ENCODE assay signal across 2 cellular contexts in the genomic region with DNA sequence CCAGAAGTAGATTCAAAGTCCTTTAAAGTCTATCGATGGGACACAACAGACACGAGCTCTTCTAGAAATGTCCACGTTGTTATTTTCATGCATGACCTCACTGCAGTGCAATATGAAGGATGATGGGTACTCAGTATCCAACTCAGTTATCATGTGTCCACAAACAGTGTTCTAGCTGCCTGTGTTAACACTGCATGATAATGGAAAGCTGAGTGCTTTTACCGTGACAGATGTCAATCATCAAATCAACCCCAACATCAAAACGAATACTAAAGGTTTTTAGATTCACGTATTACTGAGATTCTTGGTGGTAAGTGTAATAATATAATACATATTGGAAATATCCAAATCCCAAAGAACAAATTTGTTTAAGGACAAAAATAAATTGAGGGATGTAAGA.
TF ChIP-seq lines count a peak whose summit lies in the region.

No MANE protein-coding gene starts in this region.

TF ChIP-seq in WTC11, 78 proteins besides CTCF, POLR2A, EP300 and RAD21 (continued from another document):
- TF ChIP-seq, protein P1, sequence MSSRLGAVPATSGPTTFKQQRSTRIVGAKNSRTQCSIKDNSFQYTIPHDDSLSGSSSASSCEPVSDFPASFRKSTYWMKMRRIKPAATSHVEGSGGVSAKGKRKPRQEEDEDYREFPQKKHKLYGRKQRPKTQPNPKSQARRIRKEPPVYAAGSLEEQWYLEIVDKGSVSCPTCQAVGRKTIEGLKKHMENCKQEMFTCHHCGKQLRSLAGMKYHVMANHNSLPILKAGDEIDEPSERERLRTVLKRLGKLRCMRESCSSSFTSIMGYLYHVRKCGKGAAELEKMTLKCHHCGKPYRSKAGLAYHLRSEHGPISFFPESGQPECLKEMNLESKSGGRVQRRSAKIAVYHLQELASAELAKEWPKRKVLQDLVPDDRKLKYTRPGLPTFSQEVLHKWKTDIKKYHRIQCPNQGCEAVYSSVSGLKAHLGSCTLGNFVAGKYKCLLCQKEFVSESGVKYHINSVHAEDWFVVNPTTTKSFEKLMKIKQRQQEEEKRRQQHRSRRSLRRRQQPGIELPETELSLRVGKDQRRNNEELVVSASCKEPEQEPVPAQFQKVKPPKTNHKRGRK (CRISPR knock-in tag; IDR thresholded peaks at IDR 0.05; ENCODE audit: borderline replicate concordance), result no peak
- TF ChIP-seq RORB (CRISPR knock-in tag; IDR thresholded peaks at IDR 0.05), result no peak
- TF ChIP-seq, protein P2, sequence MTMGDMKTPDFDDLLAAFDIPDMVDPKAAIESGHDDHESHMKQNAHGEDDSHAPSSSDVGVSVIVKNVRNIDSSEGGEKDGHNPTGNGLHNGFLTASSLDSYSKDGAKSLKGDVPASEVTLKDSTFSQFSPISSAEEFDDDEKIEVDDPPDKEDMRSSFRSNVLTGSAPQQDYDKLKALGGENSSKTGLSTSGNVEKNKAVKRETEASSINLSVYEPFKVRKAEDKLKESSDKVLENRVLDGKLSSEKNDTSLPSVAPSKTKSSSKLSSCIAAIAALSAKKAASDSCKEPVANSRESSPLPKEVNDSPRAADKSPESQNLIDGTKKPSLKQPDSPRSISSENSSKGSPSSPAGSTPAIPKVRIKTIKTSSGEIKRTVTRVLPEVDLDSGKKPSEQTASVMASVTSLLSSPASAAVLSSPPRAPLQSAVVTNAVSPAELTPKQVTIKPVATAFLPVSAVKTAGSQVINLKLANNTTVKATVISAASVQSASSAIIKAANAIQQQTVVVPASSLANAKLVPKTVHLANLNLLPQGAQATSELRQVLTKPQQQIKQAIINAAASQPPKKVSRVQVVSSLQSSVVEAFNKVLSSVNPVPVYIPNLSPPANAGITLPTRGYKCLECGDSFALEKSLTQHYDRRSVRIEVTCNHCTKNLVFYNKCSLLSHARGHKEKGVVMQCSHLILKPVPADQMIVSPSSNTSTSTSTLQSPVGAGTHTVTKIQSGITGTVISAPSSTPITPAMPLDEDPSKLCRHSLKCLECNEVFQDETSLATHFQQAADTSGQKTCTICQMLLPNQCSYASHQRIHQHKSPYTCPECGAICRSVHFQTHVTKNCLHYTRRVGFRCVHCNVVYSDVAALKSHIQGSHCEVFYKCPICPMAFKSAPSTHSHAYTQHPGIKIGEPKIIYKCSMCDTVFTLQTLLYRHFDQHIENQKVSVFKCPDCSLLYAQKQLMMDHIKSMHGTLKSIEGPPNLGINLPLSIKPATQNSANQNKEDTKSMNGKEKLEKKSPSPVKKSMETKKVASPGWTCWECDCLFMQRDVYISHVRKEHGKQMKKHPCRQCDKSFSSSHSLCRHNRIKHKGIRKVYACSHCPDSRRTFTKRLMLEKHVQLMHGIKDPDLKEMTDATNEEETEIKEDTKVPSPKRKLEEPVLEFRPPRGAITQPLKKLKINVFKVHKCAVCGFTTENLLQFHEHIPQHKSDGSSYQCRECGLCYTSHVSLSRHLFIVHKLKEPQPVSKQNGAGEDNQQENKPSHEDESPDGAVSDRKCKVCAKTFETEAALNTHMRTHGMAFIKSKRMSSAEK (CRISPR knock-in tag; IDR thresholded peaks at IDR 0.05; ENCODE audit: borderline replicate concordance), result no peak
- TF ChIP-seq ELF4 (CRISPR knock-in tag; IDR thresholded peaks at IDR 0.05; ENCODE audit: low read depth), result no peak
- no peak for TF ChIP-seq PRRX2 (CRISPR knock-in tag; IDR thresholded peaks at IDR 0.05)
- TF ChIP-seq, protein P3, sequence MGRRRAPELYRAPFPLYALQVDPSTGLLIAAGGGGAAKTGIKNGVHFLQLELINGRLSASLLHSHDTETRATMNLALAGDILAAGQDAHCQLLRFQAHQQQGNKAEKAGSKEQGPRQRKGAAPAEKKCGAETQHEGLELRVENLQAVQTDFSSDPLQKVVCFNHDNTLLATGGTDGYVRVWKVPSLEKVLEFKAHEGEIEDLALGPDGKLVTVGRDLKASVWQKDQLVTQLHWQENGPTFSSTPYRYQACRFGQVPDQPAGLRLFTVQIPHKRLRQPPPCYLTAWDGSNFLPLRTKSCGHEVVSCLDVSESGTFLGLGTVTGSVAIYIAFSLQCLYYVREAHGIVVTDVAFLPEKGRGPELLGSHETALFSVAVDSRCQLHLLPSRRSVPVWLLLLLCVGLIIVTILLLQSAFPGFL (CRISPR knock-in tag; IDR thresholded peaks at IDR 0.05; ENCODE audit: borderline replicate concordance), result no peak
- no peak for TF ChIP-seq ZNF423 (CRISPR knock-in tag; IDR thresholded peaks at IDR 0.05)
- TF ChIP-seq, protein P4, sequence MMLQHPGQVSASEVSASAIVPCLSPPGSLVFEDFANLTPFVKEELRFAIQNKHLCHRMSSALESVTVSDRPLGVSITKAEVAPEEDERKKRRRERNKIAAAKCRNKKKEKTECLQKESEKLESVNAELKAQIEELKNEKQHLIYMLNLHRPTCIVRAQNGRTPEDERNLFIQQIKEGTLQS (CRISPR knock-in tag; conservative IDR thresholded peaks at IDR 0.05), result no peak
TF ChIP-seq in WTC11: peak in this region for 0.

TF ChIP-seq in neural cell, 6 proteins besides CTCF, POLR2A, EP300 and RAD21 (continued from another document):
- TF ChIP-seq, protein P5, sequence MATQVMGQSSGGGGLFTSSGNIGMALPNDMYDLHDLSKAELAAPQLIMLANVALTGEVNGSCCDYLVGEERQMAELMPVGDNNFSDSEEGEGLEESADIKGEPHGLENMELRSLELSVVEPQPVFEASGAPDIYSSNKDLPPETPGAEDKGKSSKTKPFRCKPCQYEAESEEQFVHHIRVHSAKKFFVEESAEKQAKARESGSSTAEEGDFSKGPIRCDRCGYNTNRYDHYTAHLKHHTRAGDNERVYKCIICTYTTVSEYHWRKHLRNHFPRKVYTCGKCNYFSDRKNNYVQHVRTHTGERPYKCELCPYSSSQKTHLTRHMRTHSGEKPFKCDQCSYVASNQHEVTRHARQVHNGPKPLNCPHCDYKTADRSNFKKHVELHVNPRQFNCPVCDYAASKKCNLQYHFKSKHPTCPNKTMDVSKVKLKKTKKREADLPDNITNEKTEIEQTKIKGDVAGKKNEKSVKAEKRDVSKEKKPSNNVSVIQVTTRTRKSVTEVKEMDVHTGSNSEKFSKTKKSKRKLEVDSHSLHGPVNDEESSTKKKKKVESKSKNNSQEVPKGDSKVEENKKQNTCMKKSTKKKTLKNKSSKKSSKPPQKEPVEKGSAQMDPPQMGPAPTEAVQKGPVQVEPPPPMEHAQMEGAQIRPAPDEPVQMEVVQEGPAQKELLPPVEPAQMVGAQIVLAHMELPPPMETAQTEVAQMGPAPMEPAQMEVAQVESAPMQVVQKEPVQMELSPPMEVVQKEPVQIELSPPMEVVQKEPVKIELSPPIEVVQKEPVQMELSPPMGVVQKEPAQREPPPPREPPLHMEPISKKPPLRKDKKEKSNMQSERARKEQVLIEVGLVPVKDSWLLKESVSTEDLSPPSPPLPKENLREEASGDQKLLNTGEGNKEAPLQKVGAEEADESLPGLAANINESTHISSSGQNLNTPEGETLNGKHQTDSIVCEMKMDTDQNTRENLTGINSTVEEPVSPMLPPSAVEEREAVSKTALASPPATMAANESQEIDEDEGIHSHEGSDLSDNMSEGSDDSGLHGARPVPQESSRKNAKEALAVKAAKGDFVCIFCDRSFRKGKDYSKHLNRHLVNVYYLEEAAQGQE (IDR thresholded peaks at IDR 0.05; ENCODE audit: borderline replicate concordance), result no peak
